Comparison of ENCODE assay signal across 21 cellular contexts in genomic region chr3:64191822-64192221, GRCh38. TPM values are rescaled to one million over a fixed set of nuclear protein-coding genes. Genes with fewer than 3 reads are reported as not detected.
DNase-seq lines count a peak whose midpoint lies in the region; ATAC-seq and TF ChIP-seq lines count a peak whose summit lies in the region.
"Had no signal": no experiment of that assay in that cellular context is flagged by ENCODE, and none has a peak within 500 bp of the region (broad histone marks: within the 10 kb centered on the region; RNA-seq: fewer than 3 reads in every experiment).

No MANE protein-coding gene starts in this region.

- no peak overlapping the region for H3K4me3 Mint-ChIP-seq in MCF 10A (ENCODE audit: unreplicated experiment)
- H3K4me3 Mint-ChIP-seq: CD8-positive, alpha-beta memory T cell; IgD-negative memory B cell had no signal

- no TSS peak for BruUV-seq in MCF 10A (replicated peaks; lab: Mats Ljungman, UMichigan)

- DNase-seq in MCF 10A (ENCODE audit: unreplicated experiment) (no peak), breast epithelium (ENCODE audit: low spot score in 2 of 2) (no peak), epithelial cell of prostate (ENCODE audit: low read depth, low spot score) (no peak), left lobe of liver (ENCODE audit: low spot score) (no peak), dermis blood vessel endothelial cell (no peak), WERI-Rb-1 (no peak), NCI-H345 (lab: John Stamatoyannopoulos, UW) (no peak)
- DNase-seq: 8988T; CD8-positive, alpha-beta memory T cell; DND-41; H7; Kasumi-1; NCI-H1105 treated with DMSO at 0.1 percent for 48 hours; NCI-H1694 treated with DMSO at 0.1 percent for 48 hours; OCI-M1; RPMI8226; SW 1271 had no signal

- intact Hi-C loops in MCF 10A (cut with micrococcal nuclease) (no loop called here), breast epithelium (cut with DNase I; ENCODE audit: low total_unique reads) (no loop called here)

- H3K36me3 ChIP-seq in breast epithelium (no peaks in the 10 kb centered on the region), WERI-Rb-1 (peaks cover 50% of the 10 kb centered on the region)

- peaks cover 2 to 24% of the 10 kb centered on the region in 2 donors for H3K4me1 ChIP-seq in breast epithelium

- CTCF ChIA-PET in MCF 10A (lab: Yijun Ruan, JAX), result no interaction called here

- peak overlapping the region in 1 of 2 donors; percentile 17 for H3K27ac ChIP-seq in breast epithelium
- peak overlapping the region; percentile 63 for H3K27ac ChIP-seq in epithelial cell of prostate
- no peak overlapping the region for H3K27ac ChIP-seq in WERI-Rb-1

- no peaks in the 10 kb centered on the region for H3K36me3 Mint-ChIP-seq in MCF 10A (ENCODE audit: insufficient read depth, unreplicated experiment)
- H3K36me3 Mint-ChIP-seq: CD8-positive, alpha-beta memory T cell; IgD-negative memory B cell had no signal

- H3K27ac Mint-ChIP-seq in MCF 10A (ENCODE audit: low read depth, unreplicated experiment), result peak overlapping the region; percentile 75
- H3K27ac Mint-ChIP-seq: CD8-positive, alpha-beta memory T cell; IgD-negative memory B cell had no signal

- ATAC-seq in left lobe of liver (peak; percentile 76), GM21367 (IDR thresholded peaks at IDR 0.05; ENCODE audit: unreplicated experiment) (no peak)
- ATAC-seq: GM12878 had no signal

- H3K27me3 ChIP-seq in breast epithelium, result no peaks in the 10 kb centered on the region
- H3K27me3 ChIP-seq in WERI-Rb-1 (ENCODE audit: insufficient read depth, low read depth, severe bottlenecking), result no peaks in the 10 kb centered on the region
- H3K27me3 ChIP-seq: BLaER1 treated with 17β-estradiol and CSF1 and Interleukin-3, amounts not matched to agents 10 nM and 100 nM had no signal

- H3K27me3 Mint-ChIP-seq in MCF 10A (ENCODE audit: insufficient read depth, unreplicated experiment), result no peaks in the 10 kb centered on the region
- H3K27me3 Mint-ChIP-seq: CD8-positive, alpha-beta memory T cell had no signal

- no peak for TF ChIP-seq POLR2A in breast epithelium (IDR thresholded peaks at IDR 0.05)

- H3K4me1 Mint-ChIP-seq in MCF 10A (ENCODE audit: insufficient read depth, unreplicated experiment), result peaks cover 43% of the 10 kb centered on the region
- H3K4me1 Mint-ChIP-seq: CD8-positive, alpha-beta memory T cell; IgD-negative memory B cell had no signal

- no peak overlapping the region for H3K4me3 ChIP-seq in breast epithelium
- no peak overlapping the region for H3K4me3 ChIP-seq in WERI-Rb-1 (ENCODE audit: low read depth, low read length)
- H3K4me3 ChIP-seq: BLaER1 treated with 17β-estradiol and CSF1 and Interleukin-3, amounts not matched to agents 10 nM and 100 nM; GM12878 had no signal

- peaks cover 7% of the 10 kb centered on the region for H3K9me3 Mint-ChIP-seq in MCF 10A (ENCODE audit: unreplicated experiment)

- H3K9me3 ChIP-seq in breast epithelium (no peaks in the 10 kb centered on the region), WERI-Rb-1 (ENCODE audit: severe bottlenecking) (no peaks in the 10 kb centered on the region)

- TF ChIP-seq CTCF in MCF 10A (IDR thresholded peaks at IDR 0.05; ENCODE audit: unreplicated experiment), result no peak
- TF ChIP-seq CTCF in breast epithelium (IDR thresholded peaks at IDR 0.05), result no peak
- no peak for TF ChIP-seq CTCF in WERI-Rb-1 (IDR thresholded peaks at IDR 0.05; ENCODE audit: low read depth, low read length)

- POLR2A ChIA-PET in MCF 10A (lab: Yijun Ruan, JAX), result interaction anchor here (1.0 to 1.7 kb wide), 4 partner anchors 22 to 100 kb away, joined by 4 to 14 read pairs (median 6); no protein-coding TSS in a partner anchor

RNA-seq across cellular contexts. Expression of gene PRICKLE2, which starts 33.4 kb away (rescaled TPM):
- 9.6 and 11.4 TPM in 2 replicates for total RNA-seq in MCF 10A (2022)
- 10 to 100 TPM; 35.1 to 72.5 (median 44.5) TPM for total RNA-seq in breast epithelium
- total RNA-seq in left lobe of liver, result 3.6 TPM
- 2.5 and 3.2 TPM in 2 replicates for total RNA-seq in dermis blood vessel endothelial cell
- total RNA-seq: CD8-positive, alpha-beta memory T cell had no signal
